Comparison of ENCODE assay signal across 9 cellular contexts in the genomic region with DNA sequence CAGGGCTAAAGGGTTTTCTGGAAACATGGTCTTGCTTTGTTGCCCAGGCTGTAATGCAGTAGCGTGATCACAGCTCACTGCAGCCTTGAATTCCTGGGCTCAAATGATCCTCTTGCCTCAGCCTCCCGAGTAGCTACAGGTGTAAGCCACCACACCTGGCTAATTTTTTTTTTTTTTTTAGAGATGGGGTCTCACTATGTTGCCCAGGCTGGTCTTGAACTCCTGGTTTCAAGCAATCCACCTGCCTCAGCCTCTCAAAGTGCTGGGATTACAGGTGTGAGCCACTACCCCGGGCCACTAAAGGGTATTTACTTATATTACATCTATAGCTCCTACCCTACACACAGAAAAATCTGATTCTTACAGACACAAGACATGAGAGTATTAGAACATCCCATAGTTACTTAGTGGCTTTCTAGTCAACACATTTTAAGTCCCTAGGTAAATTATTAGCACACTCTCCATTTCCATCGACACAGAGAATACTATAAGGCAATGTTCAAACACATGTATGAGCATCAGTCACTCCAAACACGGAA. TPM values are rescaled to one million over a fixed set of nuclear protein-coding genes. Genes with fewer than 3 reads are reported as not detected.
DNase-seq lines count a peak whose midpoint lies in the region; ATAC-seq and TF ChIP-seq lines count a peak whose summit lies in the region.
"Had no signal": no experiment of that assay in that cellular context is flagged by ENCODE, and none has a peak within 500 bp of the region (broad histone marks: within the 10 kb centered on the region; RNA-seq: fewer than 3 reads in every experiment).

No MANE protein-coding gene starts in this region.

- H3K27me3 Mint-ChIP-seq in activated naive CD4-positive, alpha-beta T cell treated with anti-CD3 and anti-CD28 coated beads for 36 hours (ENCODE audit: low read depth): no peaks in the 10 kb centered on the region
- H3K27me3 Mint-ChIP-seq in IgD-negative memory B cell (no peaks in the 10 kb centered on the region), endothelial cell (ENCODE audit: unreplicated experiment) (peaks cover 2% of the 10 kb centered on the region)

- peaks cover 10% of the 10 kb centered on the region for H3K4me1 Mint-ChIP-seq in activated naive CD4-positive, alpha-beta T cell treated with anti-CD3 and anti-CD28 coated beads for 36 hours (ENCODE audit: low read depth)
- H3K4me1 Mint-ChIP-seq in IgD-negative memory B cell (peaks cover 6 to 11% (median 7%) of the 10 kb centered on the region in 3 donors), endothelial cell (ENCODE audit: unreplicated experiment) (peaks cover 8% of the 10 kb centered on the region)

- ATAC-seq in HG03457 (IDR thresholded peaks at IDR 0.05; ENCODE audit: unreplicated experiment): no peak

- H3K36me3 ChIP-seq in transverse colon: peaks cover 0 to 6% (median 0%) of the 10 kb centered on the region in 4 donors

- CTCF ChIA-PET in activated naive CD4-positive, alpha-beta T cell treated with anti-CD3 and anti-CD28 coated beads for 36 hours (lab: Charles Lee): interaction anchor here (0.6 to 11.7 kb wide), 33 partner anchors 10 to 519 kb away, joined by 3 to 237 read pairs (median 4); partner anchors contain the start of genes CARMIL3, CIDEB, EMC9 and IRF9

- H3K9me3 Mint-ChIP-seq in activated naive CD4-positive, alpha-beta T cell treated with anti-CD3 and anti-CD28 coated beads for 36 hours: no peaks in the 10 kb centered on the region
- H3K9me3 Mint-ChIP-seq in IgD-negative memory B cell: no peaks in the 10 kb centered on the region
- no peaks in the 10 kb centered on the region for H3K9me3 Mint-ChIP-seq in endothelial cell (ENCODE audit: unreplicated experiment)

- H3K4me3 ChIP-seq in transverse colon: no peak overlapping the region

- H3K4me1 ChIP-seq in transverse colon: peaks cover 2 to 28% (median 11%) of the 10 kb centered on the region in 4 donors

- TF ChIP-seq CTCF in endothelial cell (IDR thresholded peaks at IDR 0.05; ENCODE audit: unreplicated experiment): no peak
- no peak for TF ChIP-seq CTCF in transverse colon (IDR thresholded peaks at IDR 0.05)

- no peak for TF ChIP-seq POLR2A in transverse colon (IDR thresholded peaks at IDR 0.05)

- peak overlapping the region; percentile 50 for H3K4me3 Mint-ChIP-seq in activated naive CD4-positive, alpha-beta T cell treated with anti-CD3 and anti-CD28 coated beads for 36 hours
- H3K4me3 Mint-ChIP-seq in IgD-negative memory B cell: peak overlapping the region in 1 of 4 donors; percentile 55
- H3K4me3 Mint-ChIP-seq in endothelial cell (ENCODE audit: unreplicated experiment): no peak overlapping the region

- H3K9me3 ChIP-seq in transverse colon: no peaks in the 10 kb centered on the region

- peak overlapping the region; percentile 36 to 69 (median 48) for H3K27ac ChIP-seq in transverse colon

- no peak for TF ChIP-seq EP300 in transverse colon (IDR thresholded peaks at IDR 0.05; ENCODE audit: low read depth)

- in situ Hi-C loops in transverse colon (cut with MboI; ENCODE audit: low pct_ligation_motif_present in 1 of 4, low pct_unique_long_range_greater_than_20kb in 1 of 4, low sequenced_read_pairs in 3 of 4): no loop called here

- DNase-seq in activated naive CD4-positive, alpha-beta T cell treated with anti-CD3 and anti-CD28 coated beads for 36 hours: no peak
- no peak for DNase-seq in activated naive CD4-positive, alpha-beta T cell treated with anti-CD3 and anti-CD28 coated beads, Interleukin-2, amount 50 U/mL, for 16 hours
- DNase-seq in endothelial cell (ENCODE audit: low spot score) (no peak), transverse colon (no peak), NCI-H1048 (lab: John Stamatoyannopoulos, UW) (no peak), NCI-H2196 (lab: John Stamatoyannopoulos, UW; ENCODE audit: unreplicated experiment) (no peak)

- 35 to 42% methylated on average over 4 to 5 of the region's 5 CpGs for WGBS in transverse colon (ENCODE audit: low coverage in 1 of 2), 2 donors

- H3K27me3 ChIP-seq in transverse colon: no peaks in the 10 kb centered on the region

- peak overlapping the region; percentile 97 for H3K27ac Mint-ChIP-seq in activated naive CD4-positive, alpha-beta T cell treated with anti-CD3 and anti-CD28 coated beads for 36 hours
- peak overlapping the region in 2 of 3 donors; percentile 27 to 93 for H3K27ac Mint-ChIP-seq in IgD-negative memory B cell
- H3K27ac Mint-ChIP-seq in endothelial cell (ENCODE audit: unreplicated experiment): peak overlapping the region; percentile 78

- peaks cover 16% of the 10 kb centered on the region for H3K36me3 Mint-ChIP-seq in activated naive CD4-positive, alpha-beta T cell treated with anti-CD3 and anti-CD28 coated beads for 36 hours (ENCODE audit: low read depth)
- H3K36me3 Mint-ChIP-seq in IgD-negative memory B cell (peaks cover 3% of the 10 kb centered on the region), endothelial cell (ENCODE audit: low read depth, unreplicated experiment) (peaks cover 19% of the 10 kb centered on the region)

- intact Hi-C loops in activated naive CD4-positive, alpha-beta T cell treated with anti-CD3 and anti-CD28 coated beads for 36 hours (cut with micrococcal nuclease): loop anchor here (1.0 kb wide), 3 partner anchors 50 to 94 kb away; no protein-coding TSS in a partner anchor
- intact Hi-C loops in transverse colon (cut with DNase I; ENCODE audit: low total_unique reads): loop anchor here (5.0 to 10.0 kb wide), 2 partner anchors 46 kb away; no protein-coding TSS in a partner anchor

RNA-seq across cellular contexts. Expression of gene DCAF11, which starts 6.2 kb away (rescaled TPM):
- total RNA-seq in activated naive CD4-positive, alpha-beta T cell treated with anti-CD3 and anti-CD28 coated beads for 36 hours: 10 to 100 TPM; 79.4 to 84.0 TPM
- polyA plus RNA-seq in IgD-negative memory B cell: 74.5 TPM
- 38.2 TPM for total RNA-seq in endothelial cell (ENCODE audit: unreplicated experiment)
- 100 to 1,000 TPM in 3 of 4 donors, 10 to 100 TPM in 1; 86.4 to 267 (median 198) TPM for total RNA-seq in transverse colon

RNA-seq across cellular contexts. Expression of gene NRL, which starts 6.3 kb away (rescaled TPM):
- 1 to 10 TPM; 1.7 to 1.9 TPM for total RNA-seq in activated naive CD4-positive, alpha-beta T cell treated with anti-CD3 and anti-CD28 coated beads for 36 hours
- polyA plus RNA-seq in IgD-negative memory B cell: 2.6 TPM
- total RNA-seq in endothelial cell (ENCODE audit: unreplicated experiment): 1.2 TPM
- 1 to 10 TPM in 3 of 4 donors, not detected in 1; 1.1 to 2.9 (median 1.6) TPM for total RNA-seq in transverse colon

RNA-seq across cellular contexts. Expression of gene PCK2, which starts 14.3 kb away (rescaled TPM):
- total RNA-seq in activated naive CD4-positive, alpha-beta T cell treated with anti-CD3 and anti-CD28 coated beads for 36 hours: 100 to 1,000 TPM; 117 TPM
- polyA plus RNA-seq in IgD-negative memory B cell: 50.2 TPM
- 23.9 TPM for total RNA-seq in endothelial cell (ENCODE audit: unreplicated experiment)
- 100 to 1,000 TPM in 3 of 4 donors, 10 to 100 TPM in 1; 74.4 to 238 (median 130) TPM for total RNA-seq in transverse colon

RNA-seq across cellular contexts. Expression of gene FITM1, which starts 22.1 kb away (rescaled TPM):
- total RNA-seq in activated naive CD4-positive, alpha-beta T cell treated with anti-CD3 and anti-CD28 coated beads for 36 hours: under 1 TPM; 0.19 to 0.30 TPM
- 1.1 TPM for polyA plus RNA-seq in IgD-negative memory B cell
- total RNA-seq in endothelial cell (ENCODE audit: unreplicated experiment) (0.59 TPM), transverse colon (1 to 10 TPM in 2 of 4 donors, not detected in 2; 1.4 to 1.6 TPM)
- total RNA-seq: epithelial cell of proximal tubule had no signal

RNA-seq across cellular contexts. Expression of gene PSME1, which starts 27.6 kb away (rescaled TPM):
- total RNA-seq in activated naive CD4-positive, alpha-beta T cell treated with anti-CD3 and anti-CD28 coated beads for 36 hours: 100 to 1,000 TPM; 406 to 416 TPM
- 804 TPM for polyA plus RNA-seq in IgD-negative memory B cell
- total RNA-seq in endothelial cell (ENCODE audit: unreplicated experiment) (43.6 TPM), transverse colon (100 to 1,000 TPM in 2 of 4 donors, 10 to 100 TPM in 2; 38.8 to 198 (median 132) TPM)
